ENCODE assay signal across 8 cellular contexts in the genomic region with DNA sequence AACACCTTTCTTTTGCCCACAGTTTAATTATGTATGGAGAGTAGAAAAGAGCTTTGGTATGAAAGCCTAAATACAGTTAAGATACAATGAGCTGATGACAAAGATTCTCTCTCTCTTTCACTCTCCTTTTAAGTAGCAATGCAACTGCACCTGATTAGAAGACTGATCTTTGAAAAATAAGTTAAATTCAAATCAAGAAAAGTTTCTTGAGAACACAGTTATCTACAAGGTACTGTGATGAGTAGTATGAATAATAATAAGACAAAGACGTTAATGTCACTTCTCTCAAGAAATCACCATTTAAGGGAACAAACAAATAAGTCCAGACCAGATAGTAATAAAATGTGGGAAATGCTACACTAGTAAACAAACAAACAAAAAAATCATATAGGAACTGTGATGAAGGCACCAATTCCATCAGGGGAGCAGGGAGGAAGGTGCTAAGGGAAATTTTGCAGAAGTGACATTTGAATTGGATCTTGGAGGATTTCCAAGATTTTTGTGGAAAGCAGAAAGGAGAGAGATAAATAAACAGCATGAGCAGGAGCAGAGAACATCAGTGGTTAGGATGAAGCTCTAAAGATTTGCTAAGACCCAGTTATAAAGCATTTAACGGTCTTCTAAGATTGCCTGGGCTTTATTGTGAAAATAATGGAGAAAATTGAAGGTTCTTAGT.
DNase-seq lines count a peak whose midpoint lies in the region; ATAC-seq, FAIRE-seq and TF ChIP-seq lines count a peak whose summit lies in the region.
"Had no signal": no experiment of that assay in that cellular context is flagged by ENCODE, and none has a peak within 500 bp of the region (broad histone marks: within the 10 kb centered on the region; RNA-seq: fewer than 3 reads in every experiment).

No MANE protein-coding gene starts in this region.

- no peaks in the 10 kb centered on the region for H3K79me2 ChIP-seq in PC-3 (ENCODE audit: low read length)

- ATAC-seq in PC-3 (no peak), HG03108 (IDR thresholded peaks at IDR 0.05; ENCODE audit: unreplicated experiment) (no peak)

- H3K4me1 ChIP-seq in PC-3 (ENCODE audit: insufficient read depth, low read length) (peaks cover 61% of the 10 kb centered on the region), esophagus (ENCODE audit: control insufficient read depth in 2 of 2, insufficient read depth in 2 of 2, low read length in 1 of 2) (peaks cover 0 to 2% of the 10 kb centered on the region in 2 donors), skeletal muscle satellite cell (ENCODE audit: control insufficient read depth, insufficient read depth, low read length) (peaks cover 53% of the 10 kb centered on the region)

- no peaks in the 10 kb centered on the region for H3K9me3 ChIP-seq in PC-3 (ENCODE audit: low read length)
- H3K9me3 ChIP-seq in esophagus (ENCODE audit: control insufficient read depth in 2 of 2, insufficient read depth in 1 of 2, low read depth in 1 of 2, low read length in 1 of 2): no peaks in the 10 kb centered on the region
- H3K9me3 ChIP-seq in skeletal muscle satellite cell (replicated peaks; ENCODE audit: low read length): no peaks in the 10 kb centered on the region

- H3K9me2 ChIP-seq in PC-3 (replicated peaks; ENCODE audit: low read length): no peaks in the 10 kb centered on the region

- H3K27me3 ChIP-seq in PC-3 (ENCODE audit: low read length): no peaks in the 10 kb centered on the region
- no peaks in the 10 kb centered on the region for H3K27me3 ChIP-seq in esophagus (ENCODE audit: control insufficient read depth in 1 of 2, insufficient read depth in 2 of 2, low read length in 2 of 2)
- no peaks in the 10 kb centered on the region for H3K27me3 ChIP-seq in skeletal muscle satellite cell (ENCODE audit: control insufficient read depth, insufficient read depth, low read length)

- WGBS in esophagus, 2 donors: 73 to 75% methylated on average over 2 of the region's 2 CpGs

- BruUV-seq in PC-3 (replicated peaks; lab: Mats Ljungman, UMichigan): no TSS peak

- H3K36me3 ChIP-seq in PC-3 (ENCODE audit: low read depth, low read length) (no peaks in the 10 kb centered on the region), esophagus (ENCODE audit: control insufficient read depth in 2 of 2, insufficient read depth in 2 of 2, low read length in 1 of 2) (no peaks in the 10 kb centered on the region), skeletal muscle satellite cell (ENCODE audit: insufficient read depth, low read length) (no peaks in the 10 kb centered on the region)

- intact Hi-C loops in PC-3 (cut with micrococcal nuclease): no loop called here

- no peaks in the 10 kb centered on the region for H4K20me1 ChIP-seq in PC-3 (ENCODE audit: low read length)

- peak; percentile 71 for FAIRE-seq in GM18507 (lab: Jason Lieb, UNC)

- H3K4me3 ChIP-seq in PC-3 (ENCODE audit: low read length): peak overlapping the region; percentile 7; the same call in 1 of the 2 replicates
- H3K4me3 ChIP-seq in esophagus (ENCODE audit: low read depth in 1 of 2, low read length in 2 of 2): no peak overlapping the region
- no peak overlapping the region for H3K4me3 ChIP-seq in skeletal muscle satellite cell (ENCODE audit: low read length)

- peaks cover 21% of the 10 kb centered on the region for H3F3A ChIP-seq in PC-3 (ENCODE audit: low read length, unreplicated experiment)

- CTCF ChIA-PET in PC-3 (lab: Charles Lee): no interaction called here

- DNase-seq in GM18507 (ENCODE audit: extremely low spot score, insufficient read length, low read depth) (no peak), PC-3 (peak; percentile 41), DMS79 treated with DMSO at 0.1 percent for 48 hours (lab: John Stamatoyannopoulos, UW) (no peak), NOMO-1 (lab: John Stamatoyannopoulos, UW; ENCODE audit: unreplicated experiment in 2 of 2) (no peak)
- DNase-seq: NCI-H526 had no signal

- H2AFZ ChIP-seq in PC-3 (ENCODE audit: low read length): no peak overlapping the region

- H3K4me2 ChIP-seq in PC-3 (ENCODE audit: low read length) (peak overlapping the region; percentile 62), skeletal muscle satellite cell (ENCODE audit: low read length) (peak overlapping the region; percentile 32)

- 0 out of 2 replicates have a peak overlapping the region, but pooled peaks have one; percentile 1 for H3K9ac ChIP-seq in PC-3 (ENCODE audit: low read length)
- H3K9ac ChIP-seq in skeletal muscle satellite cell (ENCODE audit: low read depth, low read length): no peak overlapping the region

- POLR2A ChIA-PET in PC-3 (lab: Charles Lee; ENCODE audit: unreplicated experiment): no interaction called here

- TF ChIP-seq CTCF in PC-3 (conservative IDR thresholded peaks at IDR 0.05; ENCODE audit: low read depth, low read length): no peak

- H3K27ac ChIP-seq in PC-3 (ENCODE audit: low read length): peak overlapping the region; percentile 67
- peak overlapping the region; percentile 69 to 79 for H3K27ac ChIP-seq in esophagus (ENCODE audit: low read depth in 2 of 2, low read length in 1 of 2)
